In the genomic region with DNA sequence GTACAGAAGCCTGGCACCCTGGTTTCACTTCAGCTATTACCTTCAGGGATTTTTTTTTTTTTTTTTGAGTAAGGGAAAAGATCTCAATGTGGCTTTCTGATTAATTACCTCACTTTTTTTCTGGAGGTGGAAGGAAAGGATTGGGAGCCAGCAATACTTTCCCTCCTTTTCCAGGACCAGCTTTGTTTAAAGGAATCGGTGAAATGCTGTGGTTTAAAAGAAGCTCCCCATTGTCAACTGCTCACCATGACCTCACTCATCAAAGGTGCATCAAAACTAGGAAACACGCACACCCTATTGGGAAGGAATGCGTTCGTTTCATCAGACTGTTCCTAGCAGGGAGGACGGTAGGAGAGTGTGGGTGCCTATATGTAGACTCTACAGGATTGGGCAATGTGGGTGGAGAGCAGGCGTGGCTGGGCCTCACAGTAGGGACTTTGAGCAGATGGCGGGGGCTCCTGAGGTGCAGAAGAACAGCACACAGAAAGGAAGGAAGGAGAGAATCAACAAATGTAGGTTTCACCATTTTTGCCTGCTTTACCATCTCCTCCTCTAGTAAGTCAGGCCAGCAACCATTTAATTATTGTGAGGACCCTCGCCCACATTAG, we compare ENCODE assay signal across 22 cellular contexts. TPM values are rescaled to one million over a fixed set of nuclear protein-coding genes. Genes with fewer than 3 reads are reported as not detected.
"Had no signal": no experiment of that assay in that cellular context is flagged by ENCODE, and none has a peak within 500 bp of the region (broad histone marks: within the 10 kb centered on the region; RNA-seq: fewer than 3 reads in every experiment).

No MANE protein-coding gene starts in this region.

- H3K4me3 ChIP-seq: body of pancreas, gastrocnemius medialis, left ventricle myocardium inferior, neural progenitor cell, suprapubic skin, transverse colon, uterus had no signal

- H3K36me3 ChIP-seq: gastrocnemius medialis, transverse colon, uterus had no signal

- DNase-seq: activated CD4-positive, alpha-beta T cell treated with anti-CD3 and anti-CD28 coated beads for 4 hours; activated gamma-delta T cell treated with Interleukin-2 at 50 U/mL for 16 hours; activated naive CD8-positive, alpha-beta T cell treated with anti-CD3 and anti-CD28 coated beads, Interleukin-2, amount 10 ng/mL, durations not matched to agents 7 days and 5 days; body of pancreas; central memory CD4-positive, alpha-beta T cell; gastrocnemius medialis; head of caudate nucleus; kidney; left ventricle myocardium inferior; mammary epithelial cell; stimulated activated CD4-positive, alpha-beta T cell treated with anti-CD3 and anti-CD28 coated beads, Interleukin-2, amount 100 ng/mL, for 24 hours; transverse colon; uterus had no signal

- H2AFZ ChIP-seq: neural progenitor cell had no signal

- H3K4me1 ChIP-seq: gastrocnemius medialis, left ventricle myocardium inferior, neural progenitor cell, suprapubic skin, transverse colon, uterus had no signal

- H3K27ac ChIP-seq: gastrocnemius medialis, left ventricle myocardium inferior, neural progenitor cell, suprapubic skin, transverse colon, uterus had no signal

- FAIRE-seq: colon, kidney, TTC549 had no signal

- H3K27me3 ChIP-seq: body of pancreas, gastrocnemius medialis, neural progenitor cell, suprapubic skin, transverse colon, uterus had no signal

- H3K9me3 ChIP-seq: body of pancreas, gastrocnemius medialis, left ventricle myocardium inferior, suprapubic skin, transverse colon, uterus had no signal

- H3K4me2 ChIP-seq: neural progenitor cell had no signal

- ATAC-seq: body of pancreas, esophagus mucosa, gastrocnemius medialis had no signal

- H3K9ac ChIP-seq: neural progenitor cell had no signal

RNA-seq across cellular contexts. Expression of gene HMGCS2, which starts 44.0 kb away (rescaled TPM):
- total RNA-seq: activated naive CD8-positive, alpha-beta T cell treated with anti-CD3 and anti-CD28 coated beads, Interleukin-2, amount 10 ng/mL, durations not matched to agents 7 days and 5 days; activated T-helper 1 cell treated with anti-CD3 and anti-CD28 coated beads, Interleukin-12 subunit alpha, Interleukin-12 subunit beta, Interleukin-2, Interleukin-4 antibody, amounts not matched to agents 30 ng/mL and 10 ng/mL and 1 ng/mL, durations not matched to agents 14 hours and 24 hours and 36 hours; mammary epithelial cell; mononuclear cell; osteoblast; T-helper 2 cell treated with Interferon-gamma antibody and Interleukin-4, amounts not matched to agents 100 ng/mL and 5 ng/mL, for 36 hours had no signal
- polyA plus RNA-seq: mammary epithelial cell had no signal
